In genomic region chr5:168486136-168486879, GRCh38 we compare ENCODE assay signal across 8 cellular contexts. TPM values are rescaled to one million over a fixed set of nuclear protein-coding genes. Genes with fewer than 3 reads are reported as not detected.
DNase-seq lines count a peak whose midpoint lies in the region; ATAC-seq and TF ChIP-seq lines count a peak whose summit lies in the region.

TSS of gene RARS1 (plus strand) at chr5:168486471. CDS start at chr5:168486499, 28 bp downstream.

- H3K9me3 Mint-ChIP-seq in CD8-positive, alpha-beta memory T cell = no peaks in the 10 kb centered on the region
- no peaks in the 10 kb centered on the region for H3K9me3 Mint-ChIP-seq in activated CD4-positive, alpha-beta memory T cell treated with anti-CD3 and anti-CD28 coated beads, Interleukin-2, amount 10 ng/mL, durations not matched to agents 7 days and 5 days

- peak; percentile 63 for TF ChIP-seq POLR2A in right lobe of liver (IDR thresholded peaks at IDR 0.05)

- no peaks in the 10 kb centered on the region for H3K9me3 ChIP-seq in CD8-positive, alpha-beta memory T cell (ENCODE audit: low read length)
- H3K9me3 ChIP-seq in duodenal mucosa (ENCODE audit: control insufficient read depth in 1 of 2, low read length in 2 of 2) (no peaks in the 10 kb centered on the region), right lobe of liver (no peaks in the 10 kb centered on the region)

- peaks cover 35 to 61% (median 58%) of the 10 kb centered on the region in 3 donors for H3K4me1 Mint-ChIP-seq in CD8-positive, alpha-beta memory T cell
- H3K4me1 Mint-ChIP-seq in activated CD4-positive, alpha-beta memory T cell treated with anti-CD3 and anti-CD28 coated beads, Interleukin-2, amount 10 ng/mL, durations not matched to agents 7 days and 5 days = peaks cover 41% of the 10 kb centered on the region

- H3K27me3 Mint-ChIP-seq in CD8-positive, alpha-beta memory T cell = peaks cover 0 to 3% of the 10 kb centered on the region in 2 donors
- H3K27me3 Mint-ChIP-seq in activated CD4-positive, alpha-beta memory T cell treated with anti-CD3 and anti-CD28 coated beads, Interleukin-2, amount 10 ng/mL, durations not matched to agents 7 days and 5 days = no peaks in the 10 kb centered on the region

- H3K9ac ChIP-seq in duodenal mucosa (ENCODE audit: low read depth in 1 of 2, low read length in 2 of 2) = peak within 1 kb of the TSS; percentile 92 to 94

- peaks cover 19% of the 10 kb centered on the region for H3K36me3 ChIP-seq in CD8-positive, alpha-beta memory T cell (ENCODE audit: insufficient read depth, low read length)
- H3K36me3 ChIP-seq in duodenal mucosa (ENCODE audit: control insufficient read depth in 1 of 2, insufficient read depth in 2 of 2, low read length in 2 of 2) (peaks cover 16 to 37% of the 10 kb centered on the region in 2 donors), right lobe of liver (peaks cover 0 to 34% (median 14%) of the 10 kb centered on the region in 4 donors)

- H3K27ac ChIP-seq in CD8-positive, alpha-beta memory T cell (ENCODE audit: low read depth, low read length) = peak within 1 kb of the TSS; percentile 82
- H3K27ac ChIP-seq in duodenal mucosa (ENCODE audit: low read depth, low read length) = peak within 1 kb of the TSS; percentile 67
- H3K27ac ChIP-seq in right lobe of liver = peak within 1 kb of the TSS in 2 of 3 donors; percentile 35 to 59

- peaks cover 11% of the 10 kb centered on the region for H3K4me1 ChIP-seq in CD8-positive, alpha-beta memory T cell (ENCODE audit: insufficient read depth, low read length)
- H3K4me1 ChIP-seq in duodenal mucosa (ENCODE audit: control insufficient read depth in 1 of 2, insufficient read depth in 2 of 2, low read length in 2 of 2) (peaks cover 15 to 18% of the 10 kb centered on the region in 2 donors), right lobe of liver (peaks cover 0 to 7% (median 4%) of the 10 kb centered on the region in 4 donors)

- CTCF ChIA-PET in CD8-positive, alpha-beta memory T cell (lab: Charles Lee) = interaction anchor here (0.9 to 1.7 kb wide), 2 partner anchors 11 to 33 kb away, joined by 3 read pairs; no protein-coding TSS in a partner anchor
- CTCF ChIA-PET in activated CD4-positive, alpha-beta memory T cell treated with anti-CD3 and anti-CD28 coated beads, Interleukin-2, amount 10 ng/mL, durations not matched to agents 7 days and 5 days (lab: Charles Lee) = interaction anchor here (0.5 to 3.2 kb wide), 4 partner anchors 9 to 218 kb away, joined by 3 to 10 read pairs (median 4); no protein-coding TSS in a partner anchor

- H3K27me3 ChIP-seq in CD8-positive, alpha-beta memory T cell (ENCODE audit: insufficient read depth, low read length, poor library complexity, severe bottlenecking) = no peaks in the 10 kb centered on the region
- no peaks in the 10 kb centered on the region for H3K27me3 ChIP-seq in duodenal mucosa (ENCODE audit: control insufficient read depth in 1 of 2, insufficient read depth in 2 of 2, low read length in 2 of 2)
- H3K27me3 ChIP-seq in right lobe of liver = no peaks in the 10 kb centered on the region

- POLR2A ChIA-PET in CD8-positive, alpha-beta memory T cell (lab: Charles Lee) = no interaction called here
- POLR2A ChIA-PET in activated CD4-positive, alpha-beta memory T cell treated with anti-CD3 and anti-CD28 coated beads, Interleukin-2, amount 10 ng/mL, durations not matched to agents 7 days and 5 days (lab: Charles Lee) = interaction anchor here (1.1 to 3.2 kb wide), 4 partner anchors 24 to 1152 kb away, joined by 3 to 15 read pairs (median 3); partner anchors contain the start of gene PANK3

- peak; percentile 96 to 98 (median 96) for TF ChIP-seq CTCF in right lobe of liver (IDR thresholded peaks at IDR 0.05)

- peak; percentile 77 to 89 (median 85) for DNase-seq in CD8-positive, alpha-beta memory T cell
- DNase-seq in HK-2 (ENCODE audit: unreplicated experiment) = peak; percentile 90
- DNase-seq in NCI-H82 treated with DMSO at 0.1 percent for 48 hours (lab: John Stamatoyannopoulos, UW; ENCODE audit: unreplicated experiment) = peak; percentile 45
- DNase-seq in activated CD4-positive, alpha-beta memory T cell treated with anti-CD3 and anti-CD28 coated beads, Interleukin-2, amount 10 ng/mL, durations not matched to agents 7 days and 5 days = peak; percentile 92
- DNase-seq in right lobe of liver = peak; percentile 94 to 96 (median 95)
- peak; percentile 84 to 88 for DNase-seq in stimulated activated CD4-positive, alpha-beta T cell treated with anti-CD3 and anti-CD28 coated beads, Interleukin-4, amount 100 ng/mL, for 4 hours

- H3K4me3 Mint-ChIP-seq in CD8-positive, alpha-beta memory T cell = peak within 1 kb of the TSS; percentile 96 to 100 (median 100)
- peak within 1 kb of the TSS; percentile 98 for H3K4me3 Mint-ChIP-seq in activated CD4-positive, alpha-beta memory T cell treated with anti-CD3 and anti-CD28 coated beads, Interleukin-2, amount 10 ng/mL, durations not matched to agents 7 days and 5 days

- WGBS in right lobe of liver (ENCODE audit: insufficient coverage, low coverage, low lambda C conversion rate, missing lambda C conversion rate) = 0% methylated on average over 11 of the region's 40 CpGs

- H3K4me3 ChIP-seq in CD8-positive, alpha-beta memory T cell (ENCODE audit: low read length) = peak within 1 kb of the TSS; percentile 94
- H3K4me3 ChIP-seq in duodenal mucosa (ENCODE audit: low read depth in 1 of 2, low read length in 2 of 2) (peak within 1 kb of the TSS; percentile 93 to 94), right lobe of liver (peak within 1 kb of the TSS; percentile 77 to 99 (median 93))

- ATAC-seq in GM19452 (IDR thresholded peaks at IDR 0.05; ENCODE audit: unreplicated experiment) (peak; percentile 83), right lobe of liver (peak; percentile 100)

- peaks cover 0 to 42% (median 11%) of the 10 kb centered on the region in 3 donors for H3K36me3 Mint-ChIP-seq in CD8-positive, alpha-beta memory T cell
- peaks cover 25% of the 10 kb centered on the region for H3K36me3 Mint-ChIP-seq in activated CD4-positive, alpha-beta memory T cell treated with anti-CD3 and anti-CD28 coated beads, Interleukin-2, amount 10 ng/mL, durations not matched to agents 7 days and 5 days (ENCODE audit: low read depth)

- intact Hi-C loops in right lobe of liver (cut with DNase I) = no loop called here

- peak within 1 kb of the TSS; percentile 89 to 98 (median 97) for H3K27ac Mint-ChIP-seq in CD8-positive, alpha-beta memory T cell
- peak within 1 kb of the TSS; percentile 82 for H3K27ac Mint-ChIP-seq in activated CD4-positive, alpha-beta memory T cell treated with anti-CD3 and anti-CD28 coated beads, Interleukin-2, amount 10 ng/mL, durations not matched to agents 7 days and 5 days

RNA-seq across cellular contexts. Expression of gene RARS1, which starts in this region (rescaled TPM):
- total RNA-seq in CD8-positive, alpha-beta memory T cell = 100 to 1,000 TPM; 144 TPM
- 24.6 TPM for polyA plus RNA-seq in CD8-positive, alpha-beta memory T cell
- 10 to 100 TPM; 62.0 to 65.8 TPM for total RNA-seq in activated CD4-positive, alpha-beta memory T cell treated with anti-CD3 and anti-CD28 coated beads, Interleukin-2, amount 10 ng/mL, durations not matched to agents 7 days and 5 days
- total RNA-seq in right lobe of liver = 10 to 100 TPM; 25.7 to 41.1 (median 38.9) TPM

Comparison
In these comparisons a context has a peak if more than half of its experiments do, and no peak if none do; other contexts are left out.
1. Peak in every context shown above with its lines: DNase-seq, ATAC-seq, H3K4me3 ChIP-seq and H3K27ac ChIP-seq.
2. DNase-seq: peak in every context shown above with its lines; median percentile 95 in right lobe of liver; 92 in activated CD4-positive, alpha-beta memory T cell treated with anti-CD3 and anti-CD28 coated beads, Interleukin-2, amount 10 ng/mL, durations not matched to agents 7 days and 5 days; 90 in HK-2; 86 in stimulated activated CD4-positive, alpha-beta T cell treated with anti-CD3 and anti-CD28 coated beads, Interleukin-4, amount 100 ng/mL, for 4 hours; 85 in CD8-positive, alpha-beta memory T cell; 45 in NCI-H82 treated with DMSO at 0.1 percent for 48 hours.